Comparison of ENCODE assay signal across 12 cellular contexts in the genomic region with DNA sequence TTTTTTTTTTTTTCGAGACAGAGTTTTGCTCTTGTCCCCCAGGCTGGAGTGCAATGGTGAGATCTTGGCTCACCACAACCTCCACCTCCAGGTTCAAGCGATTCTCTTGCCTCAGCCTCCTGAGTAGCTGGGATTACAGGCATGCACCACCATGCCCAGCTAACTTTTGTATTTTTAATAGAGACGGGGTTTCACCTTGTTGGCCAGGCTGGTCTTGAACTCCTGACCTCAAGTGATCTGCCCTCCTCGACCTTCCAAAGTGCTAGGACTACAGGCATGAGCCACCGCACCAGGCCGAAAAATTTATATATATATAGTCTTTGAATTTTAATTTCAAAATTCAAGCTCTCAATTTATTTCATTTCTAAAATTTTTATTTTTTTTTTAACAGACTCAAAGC. TPM values are rescaled to one million over a fixed set of nuclear protein-coding genes. Genes with fewer than 3 reads are reported as not detected.
A peak's percentile ranks its signal among the peaks of the same experiment; 100 is the strongest.
DNase-seq lines count a peak whose midpoint lies in the region; TF ChIP-seq lines count a peak whose summit lies in the region.
"Not testable (repeated sequence)": the region's sequence is repeated elsewhere in the genome, so short reads cannot be mapped to it uniquely, and the experiment has no call there.
"Had no signal": no experiment of that assay in that cellular context is flagged by ENCODE, and none has a peak within 500 bp of the region (broad histone marks: within the 10 kb centered on the region; RNA-seq: fewer than 3 reads in every experiment).

No MANE protein-coding gene starts in this region.

- not testable (repeated sequence) for H3K4me3 ChIP-seq in right atrium auricular region

- H3K27me3 ChIP-seq in right atrium auricular region, result not testable (repeated sequence)

- TF ChIP-seq CTCF in right atrium auricular region (IDR thresholded peaks at IDR 0.05); type B pancreatic cell (conservative IDR thresholded peaks at IDR 0.05): not testable (repeated sequence)

- H3K4me1 Mint-ChIP-seq in type B pancreatic cell (ENCODE audit: unreplicated experiment), result not testable (repeated sequence)

- not testable (repeated sequence) for H3K36me3 Mint-ChIP-seq in type B pancreatic cell

- not testable (repeated sequence) for H3K4me3 Mint-ChIP-seq in type B pancreatic cell

- not testable (repeated sequence) for H3K27ac Mint-ChIP-seq in type B pancreatic cell

- not testable (repeated sequence) for H3K4me1 ChIP-seq in right atrium auricular region

- not testable (repeated sequence) for H3K9me3 Mint-ChIP-seq in type B pancreatic cell

- H3K9me3 ChIP-seq in right atrium auricular region, result not testable (repeated sequence)

- H3K27me3 Mint-ChIP-seq in type B pancreatic cell, result not testable (repeated sequence)

- not testable (repeated sequence) for H3K27ac ChIP-seq in right atrium auricular region

- H3K36me3 ChIP-seq in right atrium auricular region, result not testable (repeated sequence)

- DNase-seq in activated CD8-positive, alpha-beta memory T cell treated with anti-CD3 and anti-CD28 coated beads for 24 hours, result peak; percentile 17
- DNase-seq in right atrium auricular region (ENCODE audit: low spot score) (peak; percentile 52), type B pancreatic cell (ENCODE audit: extremely low spot score, unreplicated experiment) (peak; percentile 18)

RNA-seq across cellular contexts. Expression of a gene that starts 6.2 kb away (rescaled TPM):
- total RNA-seq in right atrium auricular region (not detected), type B pancreatic cell (ENCODE audit: low replicate concordance) (not detected in 2 replicates)
- total RNA-seq: A172; B cell; Caco-2; Calu3; CD4-positive, alpha-beta memory T cell; CD4-positive, alpha-beta T cell; CD4-positive, CD25-positive, alpha-beta regulatory T cell; CD8-positive, alpha-beta T cell; Daoy had no signal

RNA-seq across cellular contexts. Expression of a gene that starts 36.6 kb away (rescaled TPM):
- total RNA-seq in right atrium auricular region (10 to 100 TPM; 24.5 to 27.7 TPM), type B pancreatic cell (ENCODE audit: low replicate concordance) (33.1 and 39.1 TPM in 2 replicates)
